ENCODE assay signal across 1 cellular context in the genomic region with DNA sequence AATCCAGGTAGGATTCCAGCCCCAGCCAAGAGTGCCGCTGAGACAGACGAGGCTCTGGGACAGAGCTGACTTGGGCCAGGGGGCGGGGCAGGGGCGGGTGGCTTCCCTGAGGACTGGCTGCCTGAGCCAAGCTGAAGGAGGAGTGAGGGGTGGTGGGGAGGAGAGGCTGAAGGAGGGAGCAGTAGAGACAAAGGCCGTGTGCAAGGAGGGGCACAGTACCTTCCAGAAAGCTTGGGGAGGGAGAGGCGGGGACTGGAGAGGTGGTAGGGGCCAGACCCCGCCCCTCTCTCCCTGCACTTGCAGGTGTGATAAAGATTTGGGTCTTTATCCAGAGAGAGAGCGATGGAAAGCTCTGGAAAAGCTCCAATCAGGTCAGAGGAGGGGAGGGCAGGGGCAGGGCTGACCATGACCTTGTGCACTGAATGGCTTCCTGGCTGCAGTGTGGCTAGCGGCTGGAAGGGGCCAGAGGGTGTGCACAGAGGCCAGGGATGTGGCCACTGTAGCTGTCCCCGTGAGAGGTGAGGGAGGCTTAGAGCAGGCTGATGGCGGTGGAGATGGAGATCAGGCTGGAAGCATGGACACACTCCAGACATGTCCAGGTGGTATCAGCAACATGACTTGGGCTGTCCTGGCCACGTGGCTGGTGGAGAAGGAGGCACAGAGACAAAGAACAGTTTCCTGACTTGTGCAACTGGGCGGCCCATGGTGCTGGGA.
A peak's percentile ranks its signal among the peaks of the same experiment; 100 is the strongest.
TF ChIP-seq lines count a peak whose summit lies in the region.

No MANE protein-coding gene starts in this region.

TF ChIP-seq in WTC11, 78 proteins besides CTCF, POLR2A, EP300 and RAD21:
- TF ChIP-seq ATF2 (CRISPR knock-in tag; IDR thresholded peaks at IDR 0.05; ENCODE audit: borderline replicate concordance, low read depth) (no peak), ZNF317 (CRISPR knock-in tag; IDR thresholded peaks at IDR 0.05; ENCODE audit: borderline replicate concordance, low read depth) (peak; percentile 76; the same call in 1 of the 2 replicates), TEAD1 (CRISPR knock-in tag; IDR thresholded peaks at IDR 0.05) (no peak), SP1 (CRISPR knock-in tag; conservative IDR thresholded peaks at IDR 0.05) (0 out of 2 replicates have a peak, but pooled peaks have one; percentile 23), USF2 (CRISPR knock-in tag; IDR thresholded peaks at IDR 0.05) (peak; percentile 42; the same call in 1 of the 2 replicates), ATF1 (CRISPR knock-in tag; IDR thresholded peaks at IDR 0.05) (no peak), ZNF263 (CRISPR knock-in tag; IDR thresholded peaks at IDR 0.05; ENCODE audit: low read depth) (peak; percentile 50; the same call in 1 of the 2 replicates), FOXP4 (CRISPR knock-in tag; IDR thresholded peaks at IDR 0.05) (0 out of 2 replicates have a peak, but pooled peaks have one; percentile 41), JUN (CRISPR knock-in tag; IDR thresholded peaks at IDR 0.05) (no peak), FOXK1 (CRISPR knock-in tag; IDR thresholded peaks at IDR 0.05) (0 out of 2 replicates have a peak, but pooled peaks have one; percentile 25), CREM (CRISPR knock-in tag; IDR thresholded peaks at IDR 0.05) (0 out of 2 replicates have a peak, but pooled peaks have one; percentile 57), E2F5 (CRISPR knock-in tag; IDR thresholded peaks at IDR 0.05) (peak; percentile 62; the same call in 1 of the 2 replicates), ZNF423 (CRISPR knock-in tag; IDR thresholded peaks at IDR 0.05) (no peak), ZNF138 (CRISPR knock-in tag; conservative IDR thresholded peaks at IDR 0.05) (0 out of 2 replicates have a peak, but pooled peaks have one; percentile 80)
- TF ChIP-seq, protein P1, sequence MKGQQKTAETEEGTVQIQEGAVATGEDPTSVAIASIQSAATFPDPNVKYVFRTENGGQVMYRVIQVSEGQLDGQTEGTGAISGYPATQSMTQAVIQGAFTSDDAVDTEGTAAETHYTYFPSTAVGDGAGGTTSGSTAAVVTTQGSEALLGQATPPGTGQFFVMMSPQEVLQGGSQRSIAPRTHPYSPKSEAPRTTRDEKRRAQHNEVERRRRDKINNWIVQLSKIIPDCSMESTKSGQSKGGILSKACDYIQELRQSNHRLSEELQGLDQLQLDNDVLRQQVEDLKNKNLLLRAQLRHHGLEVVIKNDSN (CRISPR knock-in tag; IDR thresholded peaks at IDR 0.05) = peak; percentile 40; the same call in 1 of the 2 replicates
- TF ChIP-seq, protein P2, sequence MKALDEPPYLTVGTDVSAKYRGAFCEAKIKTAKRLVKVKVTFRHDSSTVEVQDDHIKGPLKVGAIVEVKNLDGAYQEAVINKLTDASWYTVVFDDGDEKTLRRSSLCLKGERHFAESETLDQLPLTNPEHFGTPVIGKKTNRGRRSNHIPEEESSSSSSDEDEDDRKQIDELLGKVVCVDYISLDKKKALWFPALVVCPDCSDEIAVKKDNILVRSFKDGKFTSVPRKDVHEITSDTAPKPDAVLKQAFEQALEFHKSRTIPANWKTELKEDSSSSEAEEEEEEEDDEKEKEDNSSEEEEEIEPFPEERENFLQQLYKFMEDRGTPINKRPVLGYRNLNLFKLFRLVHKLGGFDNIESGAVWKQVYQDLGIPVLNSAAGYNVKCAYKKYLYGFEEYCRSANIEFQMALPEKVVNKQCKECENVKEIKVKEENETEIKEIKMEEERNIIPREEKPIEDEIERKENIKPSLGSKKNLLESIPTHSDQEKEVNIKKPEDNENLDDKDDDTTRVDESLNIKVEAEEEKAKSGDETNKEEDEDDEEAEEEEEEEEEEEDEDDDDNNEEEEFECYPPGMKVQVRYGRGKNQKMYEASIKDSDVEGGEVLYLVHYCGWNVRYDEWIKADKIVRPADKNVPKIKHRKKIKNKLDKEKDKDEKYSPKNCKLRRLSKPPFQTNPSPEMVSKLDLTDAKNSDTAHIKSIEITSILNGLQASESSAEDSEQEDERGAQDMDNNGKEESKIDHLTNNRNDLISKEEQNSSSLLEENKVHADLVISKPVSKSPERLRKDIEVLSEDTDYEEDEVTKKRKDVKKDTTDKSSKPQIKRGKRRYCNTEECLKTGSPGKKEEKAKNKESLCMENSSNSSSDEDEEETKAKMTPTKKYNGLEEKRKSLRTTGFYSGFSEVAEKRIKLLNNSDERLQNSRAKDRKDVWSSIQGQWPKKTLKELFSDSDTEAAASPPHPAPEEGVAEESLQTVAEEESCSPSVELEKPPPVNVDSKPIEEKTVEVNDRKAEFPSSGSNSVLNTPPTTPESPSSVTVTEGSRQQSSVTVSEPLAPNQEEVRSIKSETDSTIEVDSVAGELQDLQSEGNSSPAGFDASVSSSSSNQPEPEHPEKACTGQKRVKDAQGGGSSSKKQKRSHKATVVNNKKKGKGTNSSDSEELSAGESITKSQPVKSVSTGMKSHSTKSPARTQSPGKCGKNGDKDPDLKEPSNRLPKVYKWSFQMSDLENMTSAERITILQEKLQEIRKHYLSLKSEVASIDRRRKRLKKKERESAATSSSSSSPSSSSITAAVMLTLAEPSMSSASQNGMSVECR (CRISPR knock-in tag; IDR thresholded peaks at IDR 0.05; ENCODE audit: borderline replicate concordance) = no peak
- TF ChIP-seq, protein P3, sequence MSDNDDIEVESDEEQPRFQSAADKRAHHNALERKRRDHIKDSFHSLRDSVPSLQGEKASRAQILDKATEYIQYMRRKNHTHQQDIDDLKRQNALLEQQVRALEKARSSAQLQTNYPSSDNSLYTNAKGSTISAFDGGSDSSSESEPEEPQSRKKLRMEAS (CRISPR knock-in tag; IDR thresholded peaks at IDR 0.05) = peak; percentile 79; the same call in 1 of the 2 replicates
